Comparison of ENCODE assay signal across 32 cellular contexts in the genomic region with DNA sequence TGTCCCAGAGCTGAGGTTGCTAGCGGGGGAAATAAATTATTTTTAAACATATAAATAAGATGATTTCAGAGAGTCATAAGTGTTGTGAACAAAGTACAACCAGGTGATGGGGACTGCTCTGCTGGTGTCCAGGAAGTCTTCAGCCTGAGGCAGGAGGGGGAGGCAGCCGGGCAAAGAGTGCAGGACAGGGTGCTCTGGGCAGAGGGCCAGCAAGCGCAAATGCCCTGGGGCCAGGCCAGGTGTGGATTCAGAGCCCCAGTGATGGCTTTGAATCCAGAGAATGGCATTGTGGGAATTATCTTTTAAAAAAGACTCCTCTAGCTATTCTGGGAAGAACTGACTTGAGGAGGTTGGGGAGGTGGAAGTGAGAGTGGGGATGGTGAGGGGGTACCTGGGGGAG. TPM values are rescaled to one million over a fixed set of nuclear protein-coding genes. Genes with fewer than 3 reads are reported as not detected.
DNase-seq lines count a peak whose midpoint lies in the region; ATAC-seq, FAIRE-seq and TF ChIP-seq lines count a peak whose summit lies in the region.
"Had no signal": no experiment of that assay in that cellular context is flagged by ENCODE, and none has a peak within 500 bp of the region (broad histone marks: within the 10 kb centered on the region; RNA-seq: fewer than 3 reads in every experiment).

No MANE protein-coding gene starts in this region.

- H3K4me2 ChIP-seq in HepG2 (ENCODE audit: low read depth, low read length): no peak overlapping the region
- H3K4me2 ChIP-seq: neural progenitor cell had no signal

- H3K9ac ChIP-seq in HepG2 (ENCODE audit: insufficient read depth, low read depth, low read length): no peak overlapping the region
- H3K9ac ChIP-seq: neural progenitor cell had no signal

- H3K36me3 Mint-ChIP-seq in CD8-positive, alpha-beta T cell: no peaks in the 10 kb centered on the region
- H3K36me3 Mint-ChIP-seq: memory B cell; neural progenitor cell; stimulated activated memory B cell treated with anti-CD40 and anti-IgM and Interleukin-4, amounts not matched to agents 10 μg/mL and 1 μg/mL and 100 μg/mL, for 72 hours had no signal

- H3K79me2 ChIP-seq in HepG2 (ENCODE audit: insufficient read depth, low read length): no peaks in the 10 kb centered on the region

- H3K36me3 ChIP-seq in right lobe of liver (no peaks in the 10 kb centered on the region), HepG2 (replicated peaks in 1 of 2; ENCODE audit: control insufficient read depth in 1 of 2, insufficient read depth in 2 of 2, low read length in 2 of 2) (no peaks in the 10 kb centered on the region), breast epithelium (no peaks in the 10 kb centered on the region), upper lobe of right lung (no peaks in the 10 kb centered on the region)
- no peaks in the 10 kb centered on the region for H3K36me3 ChIP-seq in CD8-positive, alpha-beta T cell (ENCODE audit: insufficient read depth, low read length)
- H3K36me3 ChIP-seq: neural progenitor cell, SJSA1 had no signal

- no peaks in the 10 kb centered on the region for H3K4me1 Mint-ChIP-seq in CD8-positive, alpha-beta T cell (ENCODE audit: low read depth)
- H3K4me1 Mint-ChIP-seq: memory B cell; stimulated activated memory B cell treated with anti-CD40 and anti-IgM and Interleukin-4, amounts not matched to agents 10 μg/mL and 1 μg/mL and 100 μg/mL, for 72 hours had no signal

- no peak for TF ChIP-seq CTCF in right lobe of liver (IDR thresholded peaks at IDR 0.05)
- TF ChIP-seq CTCF in HepG2 (CRISPR knock-in tag; IDR thresholded peaks at IDR 0.05): no peak
- TF ChIP-seq CTCF in breast epithelium (IDR thresholded peaks at IDR 0.05): no peak
- TF ChIP-seq CTCF in upper lobe of right lung (IDR thresholded peaks at IDR 0.05): no peak
- no peak for TF ChIP-seq CTCF in CD8-positive, alpha-beta T cell (IDR thresholded peaks at IDR 0.05)

- TF ChIP-seq POLR2A in right lobe of liver (IDR thresholded peaks at IDR 0.05) (no peak), HepG2 (IDR thresholded peaks at IDR 0.05; ENCODE audit: insufficient read depth in 1 of 2, low read depth in 2 of 2, low read length in 2 of 2) (no peak), breast epithelium (IDR thresholded peaks at IDR 0.05) (no peak)

- in situ Hi-C loops in HepG2 (cut with HindIII; ENCODE audit: extremely low pct_ligation_motif_present, low pct_unique_long_range_greater_than_20kb): no loop called here

- 22% methylated on average over 3 of the region's 3 CpGs for WGBS in right lobe of liver (ENCODE audit: insufficient coverage, low coverage, low lambda C conversion rate, missing lambda C conversion rate)
- WGBS in HepG2 (ENCODE audit: low lambda C conversion rate): 10% methylated on average over 3 of the region's 3 CpGs

- H3K4me1 ChIP-seq in right lobe of liver (no peaks in the 10 kb centered on the region), HepG2 (ENCODE audit: insufficient read depth, low read length) (peaks cover 6% of the 10 kb centered on the region), breast epithelium (no peaks in the 10 kb centered on the region), upper lobe of right lung (peaks cover 4% of the 10 kb centered on the region)
- H3K4me1 ChIP-seq in CD8-positive, alpha-beta T cell (ENCODE audit: insufficient read depth, low read length): no peaks in the 10 kb centered on the region
- H3K4me1 ChIP-seq: neural progenitor cell, SJSA1 had no signal

- no peaks in the 10 kb centered on the region for H4K20me1 ChIP-seq in HepG2 (ENCODE audit: insufficient read depth, low read length)

- TF ChIP-seq EP300 in HepG2 (IDR thresholded peaks at IDR 0.05; ENCODE audit: low read depth in 2 of 2, low read length in 2 of 2): no peak
- TF ChIP-seq EP300 in HepG2 (CRISPR knock-in tag; IDR thresholded peaks at IDR 0.05; ENCODE audit: borderline replicate concordance): no peak

- DNase-seq in right lobe of liver (peak; percentile 61 to 80 (median 64)), HepG2 (ENCODE audit: low spot score) (no peak), NCI-H2081 (lab: John Stamatoyannopoulos, UW) (peak; percentile 88 to 92), breast epithelium (ENCODE audit: low spot score in 2 of 2) (peak; percentile 72 to 93), upper lobe of right lung (peak; percentile 55), DMS114 treated with DMSO at 0.1 percent for 48 hours (lab: John Stamatoyannopoulos, UW; ENCODE audit: unreplicated experiment) (no peak)
- DNase-seq in CD8-positive, alpha-beta T cell: no peak
- DNase-seq: activated CD4-positive, alpha-beta T cell treated with anti-CD3 and anti-CD28 coated beads, Interleukin-2, amount 50 U/mL, for 48 hours; activated naive CD4-positive, alpha-beta T cell treated with anti-CD3 and anti-CD28 coated beads, Interleukin-2, amount 50 U/mL, for 16 hours; amniotic stem cell; COR-L47; effector CD4-positive, alpha-beta T cell; erythroblast; head of caudate nucleus; NCI-H1092; stimulated activated CD4-positive, alpha-beta T cell treated with anti-CD3 and anti-CD28 coated beads, Interleukin-4, amount 100 ng/mL, for 24 hours had no signal

- no TSS peak for BruUV-seq in HepG2 (replicated peaks; lab: Mats Ljungman, UMichigan)

- no peaks in the 10 kb centered on the region for H3K27me3 ChIP-seq in right lobe of liver
- peaks cover 7 to 24% of the 10 kb centered on the region in 2 experiments; a peak in 3 of 5 replicates for H3K27me3 ChIP-seq in HepG2 (ENCODE audit: control insufficient read depth in 1 of 2, insufficient read depth in 2 of 2, low read length in 2 of 2)
- peaks cover 0 to 9% of the 10 kb centered on the region in 2 donors for H3K27me3 ChIP-seq in breast epithelium
- H3K27me3 ChIP-seq in upper lobe of right lung: peaks cover 22% of the 10 kb centered on the region
- H3K27me3 ChIP-seq in CD8-positive, alpha-beta T cell (ENCODE audit: insufficient read depth, low read length): peaks cover 11% of the 10 kb centered on the region

- no peak overlapping the region for H2AFZ ChIP-seq in HepG2 (ENCODE audit: low read length)
- H2AFZ ChIP-seq: neural progenitor cell had no signal

- H3K27ac ChIP-seq in right lobe of liver: no peak overlapping the region
- H3K27ac ChIP-seq in HepG2 (ENCODE audit: extremely low read length, insufficient read depth, low read length): no peak overlapping the region
- H3K27ac ChIP-seq in breast epithelium: peak overlapping the region in 1 of 2 donors; percentile 20
- H3K27ac ChIP-seq in upper lobe of right lung: no peak overlapping the region
- H3K27ac ChIP-seq in CD8-positive, alpha-beta T cell (ENCODE audit: low read depth, low read length): no peak overlapping the region
- H3K27ac ChIP-seq: neural progenitor cell, SJSA1 had no signal

- no peak overlapping the region for H3K4me3 Mint-ChIP-seq in CD8-positive, alpha-beta T cell
- H3K4me3 Mint-ChIP-seq: activated T-helper 1 cell treated with anti-CD3 and anti-CD28 coated beads, Interleukin-12 subunit alpha, Interleukin-12 subunit beta, Interleukin-2, Interleukin-4 antibody, amounts not matched to agents 30 ng/mL and 10 ng/mL and 1 ng/mL, durations not matched to agents 14 hours and 24 hours and 36 hours; memory B cell; neural progenitor cell; stimulated activated memory B cell treated with anti-CD40 and anti-IgM and Interleukin-4, amounts not matched to agents 10 μg/mL and 1 μg/mL and 100 μg/mL, for 72 hours had no signal

- H3K27ac Mint-ChIP-seq in CD8-positive, alpha-beta T cell: no peak overlapping the region
- H3K27ac Mint-ChIP-seq: activated T-helper 1 cell treated with anti-CD3 and anti-CD28 coated beads, Interleukin-12 subunit alpha, Interleukin-12 subunit beta, Interleukin-2, Interleukin-4 antibody, amounts not matched to agents 30 ng/mL and 10 ng/mL and 1 ng/mL, durations not matched to agents 14 hours and 24 hours and 36 hours; memory B cell; neural progenitor cell; stimulated activated memory B cell treated with anti-CD40 and anti-IgM and Interleukin-4, amounts not matched to agents 10 μg/mL and 1 μg/mL and 100 μg/mL, for 72 hours had no signal

- CTCF ChIA-PET in HepG2 (lab: Yijun Ruan, JAX; ENCODE audit: low intra/inter-chr PET ratio, low total read pairs): no interaction called here
- CTCF ChIA-PET in CD8-positive, alpha-beta T cell (lab: Charles Lee): no interaction called here

- H3K9me3 ChIP-seq in right lobe of liver: no peaks in the 10 kb centered on the region
- no peaks in the 10 kb centered on the region for H3K9me3 ChIP-seq in HepG2 (ENCODE audit: low read length)
- H3K9me3 ChIP-seq in breast epithelium: no peaks in the 10 kb centered on the region
- H3K9me3 ChIP-seq in upper lobe of right lung: no peaks in the 10 kb centered on the region
- H3K9me3 ChIP-seq in CD8-positive, alpha-beta T cell (ENCODE audit: low read length): no peaks in the 10 kb centered on the region
- H3K9me3 ChIP-seq: SJSA1 had no signal

- ATAC-seq in right lobe of liver: peak; percentile 58 to 81 (median 74)
- no peak for ATAC-seq in HepG2
- no peak for ATAC-seq in upper lobe of right lung
- no peak for ATAC-seq in CD8-positive, alpha-beta T cell
- no peak for ATAC-seq in HG03095 (IDR thresholded peaks at IDR 0.05; ENCODE audit: unreplicated experiment)
- ATAC-seq: activated CD4-positive, CD25-positive, alpha-beta regulatory T cell treated with anti-CD3 and anti-CD28 coated beads, Interleukin-2, amount 50 U/mL, for 24 hours; sciatic nerve; stimulated activated memory B cell treated with anti-CD40 and anti-IgM and Interleukin-4, amounts not matched to agents 10 μg/mL and 1 μg/mL and 100 μg/mL, for 72 hours had no signal

- peaks cover 47% of the 10 kb centered on the region for H3K27me3 Mint-ChIP-seq in CD8-positive, alpha-beta T cell (ENCODE audit: low read depth)

- FAIRE-seq in HepG2 (lab: Jason Lieb, UNC): no peak
- FAIRE-seq: colon, RCC 7860 had no signal

- intact Hi-C loops in right lobe of liver (cut with DNase I): no loop called here
- intact Hi-C loops in HepG2 (cut with micrococcal nuclease; ENCODE audit: unreplicated experiment): no loop called here
- intact Hi-C loops in breast epithelium (cut with DNase I; ENCODE audit: low total_unique reads): no loop called here
- intact Hi-C loops in upper lobe of right lung (cut with DNase I): no loop called here
- intact Hi-C loops in CD8-positive, alpha-beta T cell (cut with DNase I, micrococcal nuclease): no loop called here

- no peak for TF ChIP-seq RAD21 in HepG2 (CRISPR knock-in tag; IDR thresholded peaks at IDR 0.05)

- no peak overlapping the region for H3K4me3 ChIP-seq in right lobe of liver
- no peak overlapping the region for H3K4me3 ChIP-seq in HepG2 (replicated peaks in 1 of 3; ENCODE audit: insufficient read depth in 1 of 3, low read depth in 2 of 3, low read length in 3 of 3)
- no peak overlapping the region for H3K4me3 ChIP-seq in breast epithelium
- H3K4me3 ChIP-seq in upper lobe of right lung: no peak overlapping the region
- H3K4me3 ChIP-seq in CD8-positive, alpha-beta T cell (ENCODE audit: low read depth, low read length): no peak overlapping the region
- H3K4me3 ChIP-seq: neural progenitor cell, SJSA1 had no signal

- POLR2A ChIA-PET in HepG2 (lab: Yijun Ruan, JAX): no interaction called here
- POLR2A ChIA-PET in CD8-positive, alpha-beta T cell (lab: Charles Lee): interaction anchor here (0.7 kb wide), 1 partner anchor 9 kb away, joined by 3 read pairs; no protein-coding TSS in a partner anchor

- H3K9me3 Mint-ChIP-seq in CD8-positive, alpha-beta T cell: no peaks in the 10 kb centered on the region
- H3K9me3 Mint-ChIP-seq: activated T-helper 1 cell treated with anti-CD3 and anti-CD28 coated beads, Interleukin-12 subunit alpha, Interleukin-12 subunit beta, Interleukin-2, Interleukin-4 antibody, amounts not matched to agents 30 ng/mL and 10 ng/mL and 1 ng/mL, durations not matched to agents 14 hours and 24 hours and 36 hours; memory B cell; neural progenitor cell; stimulated activated memory B cell treated with anti-CD40 and anti-IgM and Interleukin-4, amounts not matched to agents 10 μg/mL and 1 μg/mL and 100 μg/mL, for 72 hours had no signal

RNA-seq across cellular contexts. Expression of a gene that starts 1.6 kb away (rescaled TPM):
- total RNA-seq in right lobe of liver (not detected), HepG2 (2016; rRNA removed; fragmentation: Illumina TruSeq; extraction: Trizol) (not detected in 2 replicates), breast epithelium (1 to 10 TPM in 1 of 3 donors, not detected in 2; 1.3 TPM), upper lobe of right lung (not detected)
- total RNA-seq in HepG2 (2016; cell fraction: cytosol; rRNA removed; fragmentation: Illumina TruSeq; extraction: Trizol; ENCODE audit: low read depth): not detected in 2 replicates
- not detected in 2 replicates for total RNA-seq in HepG2 (2016; cell fraction: insoluble cytoplasmic fraction; rRNA removed; fragmentation: Illumina TruSeq; extraction: Trizol)
- total RNA-seq in HepG2 (2016; cell fraction: membrane; rRNA removed; fragmentation: Illumina TruSeq; extraction: Trizol): not detected in 2 replicates
- total RNA-seq in HepG2 (2016; cell fraction: nucleus; rRNA removed; fragmentation: Illumina TruSeq; extraction: Trizol): not detected in 2 replicates
- not detected in 2 replicates for polyA plus RNA-seq in HepG2 (2011; rRNA removed)
- not detected in 2 replicates for polyA plus RNA-seq in HepG2 (2011; cell fraction: cytosol; rRNA removed)
- not detected in 2 replicates for polyA plus RNA-seq in HepG2 (2011; cell fraction: nucleus; rRNA removed)
- not detected in 2 replicates for polyA plus RNA-seq in HepG2 (2012)
- not detected in 2 replicates for polyA plus RNA-seq in HepG2 (2016; cell fraction: cytosol; fragmentation: Illumina TruSeq; extraction: Trizol; ENCODE audit: low read depth)
- not detected in 2 replicates for polyA plus RNA-seq in HepG2 (2016; cell fraction: insoluble cytoplasmic fraction; fragmentation: Illumina TruSeq; extraction: Trizol; ENCODE audit: low read depth)
- polyA plus RNA-seq in HepG2 (2016; cell fraction: membrane; fragmentation: Illumina TruSeq; extraction: Trizol; ENCODE audit: low read depth): not detected in 2 replicates
- not detected in 2 replicates for polyA plus RNA-seq in HepG2 (2016; cell fraction: nucleus; fragmentation: Illumina TruSeq; extraction: Trizol; ENCODE audit: insufficient read depth, low read depth)
- polyA minus RNA-seq in HepG2 (2011; rRNA and poly(A)+ RNA removed; ENCODE audit: low replicate concordance): not detected in 2 replicates
- polyA minus RNA-seq in HepG2 (2011; cell fraction: cytosol; rRNA and poly(A)+ RNA removed): not detected in 2 replicates
- not detected in 2 replicates for polyA minus RNA-seq in HepG2 (2011; cell fraction: nucleus; rRNA and poly(A)+ RNA removed)
- total RNA-seq in CD8-positive, alpha-beta T cell: not detected
- total RNA-seq: activated T-helper 1 cell treated with anti-CD3 and anti-CD28 coated beads, Interleukin-12 subunit alpha, Interleukin-12 subunit beta, Interleukin-2, Interleukin-4 antibody, amounts not matched to agents 30 ng/mL and 10 ng/mL and 1 ng/mL, durations not matched to agents 14 hours and 24 hours and 36 hours; fibroblast of villous mesenchyme; kidney epithelial cell; NCI-H460; sciatic nerve; SJSA1; T-helper 1 cell treated with Interleukin-12 subunit alpha and Interleukin-12 subunit beta and Interleukin-4 antibody, amounts not matched to agents 30 ng/mL and 1 ng/mL, for 36 hours; ureter had no signal
- polyA plus RNA-seq: BJ had no signal

RNA-seq across cellular contexts. Expression of a gene that starts 6.0 kb away (rescaled TPM):
- total RNA-seq in right lobe of liver (not detected), HepG2 (2016; rRNA removed; fragmentation: Illumina TruSeq; extraction: Trizol) (not detected in 2 replicates), breast epithelium (1 to 10 TPM in 1 of 3 donors, not detected in 2; 2.3 TPM), upper lobe of right lung (not detected)
- total RNA-seq in HepG2 (2016; cell fraction: cytosol; rRNA removed; fragmentation: Illumina TruSeq; extraction: Trizol; ENCODE audit: low read depth): not detected in 2 replicates
- total RNA-seq in HepG2 (2016; cell fraction: insoluble cytoplasmic fraction; rRNA removed; fragmentation: Illumina TruSeq; extraction: Trizol): not detected in 2 replicates
- not detected in 2 replicates for total RNA-seq in HepG2 (2016; cell fraction: membrane; rRNA removed; fragmentation: Illumina TruSeq; extraction: Trizol)
- total RNA-seq in HepG2 (2016; cell fraction: nucleus; rRNA removed; fragmentation: Illumina TruSeq; extraction: Trizol): not detected in 2 replicates
- polyA plus RNA-seq in HepG2 (2011; rRNA removed): not detected in 2 replicates
- polyA plus RNA-seq in HepG2 (2011; cell fraction: cytosol; rRNA removed): not detected in 2 replicates
- polyA plus RNA-seq in HepG2 (2011; cell fraction: nucleus; rRNA removed): not detected in 2 replicates
- polyA plus RNA-seq in HepG2 (2012): not detected in 2 replicates
- not detected in 2 replicates for polyA plus RNA-seq in HepG2 (2016; cell fraction: cytosol; fragmentation: Illumina TruSeq; extraction: Trizol; ENCODE audit: low read depth)
- not detected in 2 replicates for polyA plus RNA-seq in HepG2 (2016; cell fraction: insoluble cytoplasmic fraction; fragmentation: Illumina TruSeq; extraction: Trizol; ENCODE audit: low read depth)
- not detected in 2 replicates for polyA plus RNA-seq in HepG2 (2016; cell fraction: membrane; fragmentation: Illumina TruSeq; extraction: Trizol; ENCODE audit: low read depth)
- not detected in 2 replicates for polyA plus RNA-seq in HepG2 (2016; cell fraction: nucleus; fragmentation: Illumina TruSeq; extraction: Trizol; ENCODE audit: insufficient read depth, low read depth)
- not detected in 2 replicates for polyA minus RNA-seq in HepG2 (2011; rRNA and poly(A)+ RNA removed; ENCODE audit: low replicate concordance)
- polyA minus RNA-seq in HepG2 (2011; cell fraction: cytosol; rRNA and poly(A)+ RNA removed): not detected in 2 replicates
- polyA minus RNA-seq in HepG2 (2011; cell fraction: nucleus; rRNA and poly(A)+ RNA removed): not detected in 2 replicates
- total RNA-seq in CD8-positive, alpha-beta T cell: not detected
- total RNA-seq: activated T-helper 1 cell treated with anti-CD3 and anti-CD28 coated beads, Interleukin-12 subunit alpha, Interleukin-12 subunit beta, Interleukin-2, Interleukin-4 antibody, amounts not matched to agents 30 ng/mL and 10 ng/mL and 1 ng/mL, durations not matched to agents 14 hours and 24 hours and 36 hours; fibroblast of villous mesenchyme; kidney epithelial cell; NCI-H460; sciatic nerve; SJSA1; T-helper 1 cell treated with Interleukin-12 subunit alpha and Interleukin-12 subunit beta and Interleukin-4 antibody, amounts not matched to agents 30 ng/mL and 1 ng/mL, for 36 hours; ureter had no signal
- polyA plus RNA-seq: BJ had no signal

RNA-seq across cellular contexts. Expression of a gene that starts 14.7 kb away (rescaled TPM):
- not detected for total RNA-seq in right lobe of liver
- total RNA-seq in HepG2 (2016; rRNA removed; fragmentation: Illumina TruSeq; extraction: Trizol): not detected in 2 replicates
- total RNA-seq in HepG2 (2016; cell fraction: cytosol; rRNA removed; fragmentation: Illumina TruSeq; extraction: Trizol; ENCODE audit: low read depth): not detected in 2 replicates
- not detected in 2 replicates for total RNA-seq in HepG2 (2016; cell fraction: insoluble cytoplasmic fraction; rRNA removed; fragmentation: Illumina TruSeq; extraction: Trizol)
- not detected in 2 replicates for total RNA-seq in HepG2 (2016; cell fraction: membrane; rRNA removed; fragmentation: Illumina TruSeq; extraction: Trizol)
- not detected in 2 replicates for total RNA-seq in HepG2 (2016; cell fraction: nucleus; rRNA removed; fragmentation: Illumina TruSeq; extraction: Trizol)
- polyA plus RNA-seq in HepG2 (2011; rRNA removed): 0.20 TPM in 1 of 2 replicates, not detected in the other
- not detected in 2 replicates for polyA plus RNA-seq in HepG2 (2011; cell fraction: cytosol; rRNA removed)
- not detected in 2 replicates for polyA plus RNA-seq in HepG2 (2011; cell fraction: nucleus; rRNA removed)
- polyA plus RNA-seq in HepG2 (2012): not detected in 2 replicates
- not detected in 2 replicates for polyA plus RNA-seq in HepG2 (2016; cell fraction: cytosol; fragmentation: Illumina TruSeq; extraction: Trizol; ENCODE audit: low read depth)
- polyA plus RNA-seq in HepG2 (2016; cell fraction: insoluble cytoplasmic fraction; fragmentation: Illumina TruSeq; extraction: Trizol; ENCODE audit: low read depth): not detected in 2 replicates
- polyA plus RNA-seq in HepG2 (2016; cell fraction: membrane; fragmentation: Illumina TruSeq; extraction: Trizol; ENCODE audit: low read depth): not detected in 2 replicates
- polyA plus RNA-seq in HepG2 (2016; cell fraction: nucleus; fragmentation: Illumina TruSeq; extraction: Trizol; ENCODE audit: insufficient read depth, low read depth): not detected in 2 replicates
- not detected in 2 replicates for polyA minus RNA-seq in HepG2 (2011; rRNA and poly(A)+ RNA removed; ENCODE audit: low replicate concordance)
- not detected in 2 replicates for polyA minus RNA-seq in HepG2 (2011; cell fraction: cytosol; rRNA and poly(A)+ RNA removed)
- not detected in 2 replicates for polyA minus RNA-seq in HepG2 (2011; cell fraction: nucleus; rRNA and poly(A)+ RNA removed)
- total RNA-seq in breast epithelium: not detected
- not detected for total RNA-seq in upper lobe of right lung
- not detected for total RNA-seq in CD8-positive, alpha-beta T cell
- total RNA-seq: activated T-helper 1 cell treated with anti-CD3 and anti-CD28 coated beads, Interleukin-12 subunit alpha, Interleukin-12 subunit beta, Interleukin-2, Interleukin-4 antibody, amounts not matched to agents 30 ng/mL and 10 ng/mL and 1 ng/mL, durations not matched to agents 14 hours and 24 hours and 36 hours; fibroblast of villous mesenchyme; kidney epithelial cell; NCI-H460; SJSA1; T-helper 1 cell treated with Interleukin-12 subunit alpha and Interleukin-12 subunit beta and Interleukin-4 antibody, amounts not matched to agents 30 ng/mL and 1 ng/mL, for 36 hours; ureter had no signal
- polyA plus RNA-seq: BJ had no signal

RNA-seq across cellular contexts. Expression of a gene that starts 22.7 kb away (rescaled TPM):
- total RNA-seq in right lobe of liver (not detected), HepG2 (2016; rRNA removed; fragmentation: Illumina TruSeq; extraction: Trizol) (not detected in 2 replicates), breast epithelium (not detected), upper lobe of right lung (not detected)
- not detected in 2 replicates for total RNA-seq in HepG2 (2016; cell fraction: cytosol; rRNA removed; fragmentation: Illumina TruSeq; extraction: Trizol; ENCODE audit: low read depth)
- total RNA-seq in HepG2 (2016; cell fraction: insoluble cytoplasmic fraction; rRNA removed; fragmentation: Illumina TruSeq; extraction: Trizol): not detected in 2 replicates
- total RNA-seq in HepG2 (2016; cell fraction: membrane; rRNA removed; fragmentation: Illumina TruSeq; extraction: Trizol): not detected in 2 replicates
- total RNA-seq in HepG2 (2016; cell fraction: nucleus; rRNA removed; fragmentation: Illumina TruSeq; extraction: Trizol): not detected in 2 replicates
- 0.03 TPM in 1 of 2 replicates, not detected in the other for polyA plus RNA-seq in HepG2 (2011; rRNA removed)
- 0.07 TPM in 1 of 2 replicates, not detected in the other for polyA plus RNA-seq in HepG2 (2011; cell fraction: cytosol; rRNA removed)
- not detected in 2 replicates for polyA plus RNA-seq in HepG2 (2011; cell fraction: nucleus; rRNA removed)
- not detected in 2 replicates for polyA plus RNA-seq in HepG2 (2012)
- not detected in 2 replicates for polyA plus RNA-seq in HepG2 (2016; cell fraction: cytosol; fragmentation: Illumina TruSeq; extraction: Trizol; ENCODE audit: low read depth)
- not detected in 2 replicates for polyA plus RNA-seq in HepG2 (2016; cell fraction: insoluble cytoplasmic fraction; fragmentation: Illumina TruSeq; extraction: Trizol; ENCODE audit: low read depth)
- not detected in 2 replicates for polyA plus RNA-seq in HepG2 (2016; cell fraction: membrane; fragmentation: Illumina TruSeq; extraction: Trizol; ENCODE audit: low read depth)
- polyA plus RNA-seq in HepG2 (2016; cell fraction: nucleus; fragmentation: Illumina TruSeq; extraction: Trizol; ENCODE audit: insufficient read depth, low read depth): not detected in 2 replicates
- 0.44 and 1.1 TPM in 2 replicates for polyA minus RNA-seq in HepG2 (2011; rRNA and poly(A)+ RNA removed; ENCODE audit: low replicate concordance)
- not detected in 2 replicates for polyA minus RNA-seq in HepG2 (2011; cell fraction: cytosol; rRNA and poly(A)+ RNA removed)
- polyA minus RNA-seq in HepG2 (2011; cell fraction: nucleus; rRNA and poly(A)+ RNA removed): 0.50 TPM in 1 of 2 replicates, not detected in the other
- total RNA-seq in CD8-positive, alpha-beta T cell: not detected
- total RNA-seq: activated T-helper 1 cell treated with anti-CD3 and anti-CD28 coated beads, Interleukin-12 subunit alpha, Interleukin-12 subunit beta, Interleukin-2, Interleukin-4 antibody, amounts not matched to agents 30 ng/mL and 10 ng/mL and 1 ng/mL, durations not matched to agents 14 hours and 24 hours and 36 hours; fibroblast of villous mesenchyme; kidney epithelial cell; NCI-H460; sciatic nerve; SJSA1; T-helper 1 cell treated with Interleukin-12 subunit alpha and Interleukin-12 subunit beta and Interleukin-4 antibody, amounts not matched to agents 30 ng/mL and 1 ng/mL, for 36 hours; ureter had no signal
- polyA plus RNA-seq: BJ had no signal

RNA-seq across cellular contexts. Expression of a gene that starts 45.6 kb away (rescaled TPM):
- 1 to 10 TPM in 3 of 6 experiments, under 1 TPM in 3; 0.22 to 4.4 (median 0.92) TPM for total RNA-seq in right lobe of liver
- total RNA-seq in HepG2 (2016; rRNA removed; fragmentation: Illumina TruSeq; extraction: Trizol): not detected in 2 replicates
- not detected in 2 replicates for total RNA-seq in HepG2 (2016; cell fraction: cytosol; rRNA removed; fragmentation: Illumina TruSeq; extraction: Trizol; ENCODE audit: low read depth)
- 0.17 TPM in 1 of 2 replicates, not detected in the other for total RNA-seq in HepG2 (2016; cell fraction: insoluble cytoplasmic fraction; rRNA removed; fragmentation: Illumina TruSeq; extraction: Trizol)
- not detected in 2 replicates for total RNA-seq in HepG2 (2016; cell fraction: membrane; rRNA removed; fragmentation: Illumina TruSeq; extraction: Trizol)
- not detected in 2 replicates for total RNA-seq in HepG2 (2016; cell fraction: nucleus; rRNA removed; fragmentation: Illumina TruSeq; extraction: Trizol)
- 1.3 and 1.4 TPM in 2 replicates for polyA plus RNA-seq in HepG2 (2011; rRNA removed)
- 0.71 and 1.0 TPM in 2 replicates for polyA plus RNA-seq in HepG2 (2011; cell fraction: cytosol; rRNA removed)
- polyA plus RNA-seq in HepG2 (2011; cell fraction: nucleus; rRNA removed): 4.4 and 4.7 TPM in 2 replicates
- 0.15 and 0.76 TPM in 2 replicates for polyA plus RNA-seq in HepG2 (2012)
- polyA plus RNA-seq in HepG2 (2016; cell fraction: cytosol; fragmentation: Illumina TruSeq; extraction: Trizol; ENCODE audit: low read depth): 0.15 TPM in 1 of 2 replicates, not detected in the other
- polyA plus RNA-seq in HepG2 (2016; cell fraction: insoluble cytoplasmic fraction; fragmentation: Illumina TruSeq; extraction: Trizol; ENCODE audit: low read depth): not detected in 2 replicates
- polyA plus RNA-seq in HepG2 (2016; cell fraction: membrane; fragmentation: Illumina TruSeq; extraction: Trizol; ENCODE audit: low read depth): not detected in 2 replicates
- polyA plus RNA-seq in HepG2 (2016; cell fraction: nucleus; fragmentation: Illumina TruSeq; extraction: Trizol; ENCODE audit: insufficient read depth, low read depth): 0.47 TPM in 1 of 2 replicates, not detected in the other
- polyA minus RNA-seq in HepG2 (2011; rRNA and poly(A)+ RNA removed; ENCODE audit: low replicate concordance): 0.21 and 0.38 TPM in 2 replicates
- polyA minus RNA-seq in HepG2 (2011; cell fraction: cytosol; rRNA and poly(A)+ RNA removed): not detected in 2 replicates
- 1.2 TPM in 1 of 2 replicates, not detected in the other for polyA minus RNA-seq in HepG2 (2011; cell fraction: nucleus; rRNA and poly(A)+ RNA removed)
- 1 to 10 TPM in 1 of 3 donors, under 1 TPM in 2; 0.29 to 1.4 (median 0.33) TPM for total RNA-seq in breast epithelium
- total RNA-seq in upper lobe of right lung: 0.52 TPM
- total RNA-seq in CD8-positive, alpha-beta T cell: 1 to 10 TPM; 1.1 to 1.5 TPM
- total RNA-seq: SJSA1 had no signal

Comparison
In these comparisons a context has a peak if more than half of its experiments do, and no peak if none do; other contexts are left out.
1. ATAC-seq: peak in right lobe of liver (4 of 4); none in HepG2 (single experiment), upper lobe of right lung (single experiment), CD8-positive, alpha-beta T cell (single experiment) and HG03095 (single experiment).
2. DNase-seq: peak in right lobe of liver (3 of 3), NCI-H2081 (2 of 2), breast epithelium (2 of 2) and upper lobe of right lung (single experiment); none in HepG2 (single experiment), DMS114 treated with DMSO at 0.1 percent for 48 hours (single experiment) and CD8-positive, alpha-beta T cell (0 of 7).